In the genomic region with DNA sequence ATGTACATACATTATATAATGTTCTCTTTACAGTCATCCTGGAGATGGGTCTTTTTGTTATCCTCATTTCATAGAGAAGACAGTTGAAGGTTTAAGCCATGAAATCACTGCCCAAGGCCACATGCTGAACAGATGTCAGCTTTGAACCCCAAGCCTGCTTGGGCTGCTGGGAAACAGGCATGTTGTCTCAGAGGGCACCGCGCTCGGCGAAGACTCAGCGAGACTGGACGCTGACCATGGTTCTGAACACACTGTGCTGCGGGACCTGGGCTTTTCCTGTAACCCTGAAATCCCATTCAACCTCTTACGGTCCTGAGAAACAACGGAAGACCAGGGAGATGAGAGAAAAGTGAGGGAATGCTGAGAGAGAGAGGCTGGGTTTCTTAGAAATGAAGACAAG, we compare ENCODE assay signal across 9 cellular contexts. TPM values are rescaled to one million over a fixed set of nuclear protein-coding genes. Genes with fewer than 3 reads are reported as not detected.
DNase-seq lines count a peak whose midpoint lies in the region; ATAC-seq and TF ChIP-seq lines count a peak whose summit lies in the region.
"Had no signal": no experiment of that assay in that cellular context is flagged by ENCODE, and none has a peak within 500 bp of the region (broad histone marks: within the 10 kb centered on the region; RNA-seq: fewer than 3 reads in every experiment).

No MANE protein-coding gene starts in this region.

- ATAC-seq in WTC11: peak; percentile 67
- no peak for ATAC-seq in HG03460 (IDR thresholded peaks at IDR 0.05; ENCODE audit: unreplicated experiment)
- no peak for ATAC-seq in HG03159 (IDR thresholded peaks at IDR 0.05; ENCODE audit: unreplicated experiment)

- H3K27ac Mint-ChIP-seq in WTC11: no peak overlapping the region

- CTCF ChIA-PET in WTC11 (lab: Charles Lee): interaction anchor here (0.6 to 1.6 kb wide), 5 partner anchors 12 to 81 kb away, joined by 3 to 6 read pairs (median 4); no protein-coding TSS in a partner anchor

- H3K4me1 Mint-ChIP-seq in WTC11: 0 out of 2 replicates have a peak, but pooled peaks cover 4% of the 10 kb centered on the region

- H3K4me3 Mint-ChIP-seq in WTC11: no peak overlapping the region

- peaks cover 33% of the 10 kb centered on the region for H3K27me3 Mint-ChIP-seq in WTC11 (ENCODE audit: low read depth)

- H3K36me3 Mint-ChIP-seq in WTC11: no peaks in the 10 kb centered on the region

- TF ChIP-seq CTCF in WTC11 (IDR thresholded peaks at IDR 0.05) (no peak), fibroblast of villous mesenchyme (IDR thresholded peaks at IDR 0.05; ENCODE audit: insufficient read depth, low read depth, low read length) (no peak)

- H3K4me3 ChIP-seq in fibroblast of villous mesenchyme (ENCODE audit: low read depth, low read length): no peak overlapping the region

- peak; percentile 26 for DNase-seq in NOMO-1 treated with DMSO at 0.1 percent for 48 hours (lab: John Stamatoyannopoulos, UW; ENCODE audit: unreplicated experiment)
- DNase-seq in NOMO-1 treated with dmso at 0.1 percent for 144 hours (lab: John Stamatoyannopoulos, UW; ENCODE audit: unreplicated experiment): no peak
- DNase-seq in WTC11 (ENCODE audit: low spot score): peak; percentile 78
- DNase-seq in fibroblast of villous mesenchyme (ENCODE audit: low read depth): peak; percentile 62
- peak in 2 of 3 donors; percentile 21 to 48 for DNase-seq in stimulated activated CD4-positive, alpha-beta T cell treated with anti-CD3 and anti-CD28 coated beads, Interleukin-12 subunit alpha, Interleukin-12 subunit beta, amount 100 ng/mL, for 48 hours (ENCODE audit: low read depth in 2 of 3, low spot score in 1 of 3)
- DNase-seq in activated CD4-positive, CD25-positive, alpha-beta regulatory T cell treated with anti-CD3 and anti-CD28 coated beads, Interleukin-2, amount 50 U/mL, for 72 hours: no peak
- DNase-seq: hippocampal formation had no signal

- POLR2A ChIA-PET in WTC11 (lab: Charles Lee): interaction anchor here (0.6 kb wide), 1 partner anchor 218 kb away, joined by 4 read pairs; a partner anchor contains a TSS

- no peaks in the 10 kb centered on the region for H3K9me3 Mint-ChIP-seq in WTC11

TF ChIP-seq in WTC11, 78 proteins besides CTCF, POLR2A, EP300 and RAD21 (continues in another document):
- TF ChIP-seq ZNF138 (CRISPR knock-in tag; conservative IDR thresholded peaks at IDR 0.05): no peak
- TF ChIP-seq FOXP1 (CRISPR knock-in tag; IDR thresholded peaks at IDR 0.05; ENCODE audit: borderline replicate concordance): peak; percentile 87; the same call in 1 of the 2 replicates
- TF ChIP-seq, protein P1, sequence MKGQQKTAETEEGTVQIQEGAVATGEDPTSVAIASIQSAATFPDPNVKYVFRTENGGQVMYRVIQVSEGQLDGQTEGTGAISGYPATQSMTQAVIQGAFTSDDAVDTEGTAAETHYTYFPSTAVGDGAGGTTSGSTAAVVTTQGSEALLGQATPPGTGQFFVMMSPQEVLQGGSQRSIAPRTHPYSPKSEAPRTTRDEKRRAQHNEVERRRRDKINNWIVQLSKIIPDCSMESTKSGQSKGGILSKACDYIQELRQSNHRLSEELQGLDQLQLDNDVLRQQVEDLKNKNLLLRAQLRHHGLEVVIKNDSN (CRISPR knock-in tag; IDR thresholded peaks at IDR 0.05): peak; percentile 63; the same call in 1 of the 2 replicates
- TF ChIP-seq TEAD1 (CRISPR knock-in tag; IDR thresholded peaks at IDR 0.05): peak; percentile 38; the same call in 1 of the 2 replicates
- 0 out of 2 replicates have a peak, but pooled peaks have one; percentile 64 for TF ChIP-seq TP53 (CRISPR knock-in tag; IDR thresholded peaks at IDR 0.05)
- TF ChIP-seq, protein P2, sequence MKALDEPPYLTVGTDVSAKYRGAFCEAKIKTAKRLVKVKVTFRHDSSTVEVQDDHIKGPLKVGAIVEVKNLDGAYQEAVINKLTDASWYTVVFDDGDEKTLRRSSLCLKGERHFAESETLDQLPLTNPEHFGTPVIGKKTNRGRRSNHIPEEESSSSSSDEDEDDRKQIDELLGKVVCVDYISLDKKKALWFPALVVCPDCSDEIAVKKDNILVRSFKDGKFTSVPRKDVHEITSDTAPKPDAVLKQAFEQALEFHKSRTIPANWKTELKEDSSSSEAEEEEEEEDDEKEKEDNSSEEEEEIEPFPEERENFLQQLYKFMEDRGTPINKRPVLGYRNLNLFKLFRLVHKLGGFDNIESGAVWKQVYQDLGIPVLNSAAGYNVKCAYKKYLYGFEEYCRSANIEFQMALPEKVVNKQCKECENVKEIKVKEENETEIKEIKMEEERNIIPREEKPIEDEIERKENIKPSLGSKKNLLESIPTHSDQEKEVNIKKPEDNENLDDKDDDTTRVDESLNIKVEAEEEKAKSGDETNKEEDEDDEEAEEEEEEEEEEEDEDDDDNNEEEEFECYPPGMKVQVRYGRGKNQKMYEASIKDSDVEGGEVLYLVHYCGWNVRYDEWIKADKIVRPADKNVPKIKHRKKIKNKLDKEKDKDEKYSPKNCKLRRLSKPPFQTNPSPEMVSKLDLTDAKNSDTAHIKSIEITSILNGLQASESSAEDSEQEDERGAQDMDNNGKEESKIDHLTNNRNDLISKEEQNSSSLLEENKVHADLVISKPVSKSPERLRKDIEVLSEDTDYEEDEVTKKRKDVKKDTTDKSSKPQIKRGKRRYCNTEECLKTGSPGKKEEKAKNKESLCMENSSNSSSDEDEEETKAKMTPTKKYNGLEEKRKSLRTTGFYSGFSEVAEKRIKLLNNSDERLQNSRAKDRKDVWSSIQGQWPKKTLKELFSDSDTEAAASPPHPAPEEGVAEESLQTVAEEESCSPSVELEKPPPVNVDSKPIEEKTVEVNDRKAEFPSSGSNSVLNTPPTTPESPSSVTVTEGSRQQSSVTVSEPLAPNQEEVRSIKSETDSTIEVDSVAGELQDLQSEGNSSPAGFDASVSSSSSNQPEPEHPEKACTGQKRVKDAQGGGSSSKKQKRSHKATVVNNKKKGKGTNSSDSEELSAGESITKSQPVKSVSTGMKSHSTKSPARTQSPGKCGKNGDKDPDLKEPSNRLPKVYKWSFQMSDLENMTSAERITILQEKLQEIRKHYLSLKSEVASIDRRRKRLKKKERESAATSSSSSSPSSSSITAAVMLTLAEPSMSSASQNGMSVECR (CRISPR knock-in tag; IDR thresholded peaks at IDR 0.05; ENCODE audit: borderline replicate concordance): peak; percentile 70; the same call in 1 of the 2 replicates
- TF ChIP-seq, protein P3, sequence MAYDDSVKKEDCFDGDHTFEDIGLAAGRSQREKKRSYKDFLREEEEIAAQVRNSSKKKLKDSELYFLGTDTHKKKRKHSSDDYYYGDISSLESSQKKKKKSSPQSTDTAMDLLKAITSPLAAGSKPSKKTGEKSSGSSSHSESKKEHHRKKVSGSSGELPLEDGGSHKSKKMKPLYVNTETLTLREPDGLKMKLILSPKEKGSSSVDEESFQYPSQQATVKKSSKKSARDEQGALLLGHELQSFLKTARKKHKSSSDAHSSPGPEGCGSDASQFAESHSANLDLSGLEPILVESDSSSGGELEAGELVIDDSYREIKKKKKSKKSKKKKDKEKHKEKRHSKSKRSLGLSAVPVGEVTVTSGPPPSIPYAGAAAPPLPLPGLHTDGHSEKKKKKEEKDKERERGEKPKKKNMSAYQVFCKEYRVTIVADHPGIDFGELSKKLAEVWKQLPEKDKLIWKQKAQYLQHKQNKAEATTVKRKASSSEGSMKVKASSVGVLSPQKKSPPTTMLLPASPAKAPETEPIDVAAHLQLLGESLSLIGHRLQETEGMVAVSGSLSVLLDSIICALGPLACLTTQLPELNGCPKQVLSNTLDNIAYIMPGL (CRISPR knock-in tag; IDR thresholded peaks at IDR 0.05): no peak
- TF ChIP-seq, protein P4, sequence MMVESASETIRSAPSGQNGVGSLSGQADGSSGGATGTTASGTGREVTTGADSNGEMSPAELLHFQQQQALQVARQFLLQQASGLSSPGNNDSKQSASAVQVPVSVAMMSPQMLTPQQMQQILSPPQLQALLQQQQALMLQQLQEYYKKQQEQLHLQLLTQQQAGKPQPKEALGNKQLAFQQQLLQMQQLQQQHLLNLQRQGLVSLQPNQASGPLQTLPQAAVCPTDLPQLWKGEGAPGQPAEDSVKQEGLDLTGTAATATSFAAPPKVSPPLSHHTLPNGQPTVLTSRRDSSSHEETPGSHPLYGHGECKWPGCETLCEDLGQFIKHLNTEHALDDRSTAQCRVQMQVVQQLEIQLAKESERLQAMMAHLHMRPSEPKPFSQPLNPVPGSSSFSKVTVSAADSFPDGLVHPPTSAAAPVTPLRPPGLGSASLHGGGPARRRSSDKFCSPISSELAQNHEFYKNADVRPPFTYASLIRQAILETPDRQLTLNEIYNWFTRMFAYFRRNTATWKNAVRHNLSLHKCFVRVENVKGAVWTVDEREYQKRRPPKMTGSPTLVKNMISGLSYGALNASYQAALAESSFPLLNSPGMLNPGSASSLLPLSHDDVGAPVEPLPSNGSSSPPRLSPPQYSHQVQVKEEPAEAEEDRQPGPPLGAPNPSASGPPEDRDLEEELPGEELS (CRISPR knock-in tag; IDR thresholded peaks at IDR 0.05): peak; percentile 86; the same call in 1 of the 2 replicates
- TF ChIP-seq ZNF671 (CRISPR knock-in tag; IDR thresholded peaks at IDR 0.05): no peak
- TF ChIP-seq, protein P5, sequence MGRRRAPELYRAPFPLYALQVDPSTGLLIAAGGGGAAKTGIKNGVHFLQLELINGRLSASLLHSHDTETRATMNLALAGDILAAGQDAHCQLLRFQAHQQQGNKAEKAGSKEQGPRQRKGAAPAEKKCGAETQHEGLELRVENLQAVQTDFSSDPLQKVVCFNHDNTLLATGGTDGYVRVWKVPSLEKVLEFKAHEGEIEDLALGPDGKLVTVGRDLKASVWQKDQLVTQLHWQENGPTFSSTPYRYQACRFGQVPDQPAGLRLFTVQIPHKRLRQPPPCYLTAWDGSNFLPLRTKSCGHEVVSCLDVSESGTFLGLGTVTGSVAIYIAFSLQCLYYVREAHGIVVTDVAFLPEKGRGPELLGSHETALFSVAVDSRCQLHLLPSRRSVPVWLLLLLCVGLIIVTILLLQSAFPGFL (CRISPR knock-in tag; IDR thresholded peaks at IDR 0.05; ENCODE audit: borderline replicate concordance): no peak
- peak; percentile 79; the same call in 1 of the 2 replicates for TF ChIP-seq TEAD4 (CRISPR knock-in tag; IDR thresholded peaks at IDR 0.05)
- 0 out of 2 replicates have a peak, but pooled peaks have one; percentile 27 for TF ChIP-seq NFE2L1 (CRISPR knock-in tag; IDR thresholded peaks at IDR 0.05)
- no peak for TF ChIP-seq MYBL2 (CRISPR knock-in tag; IDR thresholded peaks at IDR 0.05)

RNA-seq across cellular contexts. Expression of a gene that starts 27.3 kb away (rescaled TPM):
- total RNA-seq in WTC11 (2021): 20.6 to 26.4 TPM (median 24.8 TPM) in 3 replicates
- 3.5 and 6.8 TPM in 2 replicates for total RNA-seq in fibroblast of villous mesenchyme

RNA-seq across cellular contexts. Expression of a gene that starts 31.5 kb away (rescaled TPM):
- total RNA-seq in WTC11 (2021): 19.5 to 20.8 TPM (median 20.4 TPM) in 3 replicates
- 12.5 and 15.5 TPM in 2 replicates for total RNA-seq in fibroblast of villous mesenchyme

RNA-seq across cellular contexts. Expression of a gene that starts 45.1 kb away (rescaled TPM):
- total RNA-seq in WTC11 (2021) (17.6 to 28.5 TPM (median 27.9 TPM) in 3 replicates), fibroblast of villous mesenchyme (0.32 TPM in 1 of 2 replicates, not detected in the other)

RNA-seq across cellular contexts. Expression of a gene that starts 50.5 kb away (rescaled TPM):
- 28.1 to 35.1 TPM (median 31.9 TPM) in 3 replicates for total RNA-seq in WTC11 (2021)
- total RNA-seq in fibroblast of villous mesenchyme: 14.2 and 16.8 TPM in 2 replicates

RNA-seq across cellular contexts. Expression of a gene that starts 55.4 kb away (rescaled TPM):
- total RNA-seq in WTC11 (2021): 0.34 to 0.55 TPM (median 0.46 TPM) in 3 replicates
- not detected in 2 replicates for total RNA-seq in fibroblast of villous mesenchyme

Comparison
In these comparisons a context has a peak if more than half of its experiments do, and no peak if none do; other contexts are left out.
1. DNase-seq: peak in NOMO-1 treated with DMSO at 0.1 percent for 48 hours (single experiment), WTC11 (single experiment), fibroblast of villous mesenchyme (single experiment) and stimulated activated CD4-positive, alpha-beta T cell treated with anti-CD3 and anti-CD28 coated beads, Interleukin-12 subunit alpha, Interleukin-12 subunit beta, amount 100 ng/mL, for 48 hours (2 of 3); none in NOMO-1 treated with dmso at 0.1 percent for 144 hours (single experiment) and activated CD4-positive, CD25-positive, alpha-beta regulatory T cell treated with anti-CD3 and anti-CD28 coated beads, Interleukin-2, amount 50 U/mL, for 72 hours (single experiment).
2. RNA of a gene that starts 45.1 kb away (total RNA-seq): 17.6 to 28.5 TPM in WTC11; 0.32 TPM in fibroblast of villous mesenchyme; every median in the first group is over 10 times any median in the second.